ENCODE assay signal across 8 cellular contexts in genomic region chrX:110145854-110146253, GRCh38.
A peak's percentile ranks its signal among the peaks of the same experiment; 100 is the strongest.
DNase-seq lines count a peak whose midpoint lies in the region; ATAC-seq and TF ChIP-seq lines count a peak whose summit lies in the region.

No MANE protein-coding gene starts in this region.

- TF ChIP-seq CTCF in cardiac muscle cell (IDR thresholded peaks at IDR 0.05; ENCODE audit: low read depth, low read length): peak; percentile 50

- no peak overlapping the region for H3K27ac ChIP-seq in cardiac muscle cell

- H3K4me3 ChIP-seq in cardiac muscle cell: no peak overlapping the region

- H3K9me3 ChIP-seq in cardiac muscle cell (ENCODE audit: low read depth): no peaks in the 10 kb centered on the region

- no peaks in the 10 kb centered on the region for H3K27me3 ChIP-seq in cardiac muscle cell

- no peaks in the 10 kb centered on the region for H3K36me3 ChIP-seq in cardiac muscle cell

- ATAC-seq in GM19035 (IDR thresholded peaks at IDR 0.05; ENCODE audit: unreplicated experiment): peak; percentile 59

- peaks cover 4% of the 10 kb centered on the region for H3K4me1 ChIP-seq in cardiac muscle cell (ENCODE audit: low read depth)

- DNase-seq in DMS 273 (lab: John Stamatoyannopoulos, UW; ENCODE audit: unreplicated experiment) (peak; percentile 38), HT1080 (ENCODE audit: low read depth) (peak; percentile 13), cardiac muscle cell (ENCODE audit: low read depth in 1 of 2, low spot score in 1 of 2) (peak; percentile 41 to 48), smooth muscle cell of the brain vasculature (ENCODE audit: low read depth, low spot score) (peak; percentile 7), globus pallidus (ENCODE audit: low spot score) (no peak), HuH-7 (ENCODE audit: low spot score) (no peak)
- peak; percentile 12 to 22 for DNase-seq in activated CD4-positive, alpha-beta T cell treated with anti-CD3 and anti-CD28 coated beads, Interleukin-2, amount 50 U/mL, for 48 hours

Comparison
In these comparisons a context has a peak if more than half of its experiments do, and no peak if none do; other contexts are left out.
1. DNase-seq: peak in DMS 273 (single experiment), HT1080 (single experiment), activated CD4-positive, alpha-beta T cell treated with anti-CD3 and anti-CD28 coated beads, Interleukin-2, amount 50 U/mL, for 48 hours (2 of 2), cardiac muscle cell (2 of 2) and smooth muscle cell of the brain vasculature (single experiment); none in globus pallidus (single experiment) and HuH-7 (single experiment).